1 cellular context compared by ENCODE assay signal in genomic region chr1:1361982-1362423, GRCh38.
A peak's percentile ranks its signal among the peaks of the same experiment; 100 is the strongest.
TF ChIP-seq lines count a peak whose summit lies in the region.

No MANE protein-coding gene starts in this region.

TF ChIP-seq in GM12878, 131 proteins besides CTCF, POLR2A, EP300 and RAD21:
- no peak for TF ChIP-seq ZNF24 (IDR thresholded peaks at IDR 0.05)
- TF ChIP-seq RCOR1 (conservative IDR thresholded peaks at IDR 0.05; ENCODE audit: low read depth, low read length), result no peak
- TF ChIP-seq POU2F2 (IDR thresholded peaks at IDR 0.05; ENCODE audit: borderline replicate concordance, low read depth, low read length), result 0 out of 3 replicates have a peak, but pooled peaks have one; percentile 11
- 0 out of 2 replicates have a peak, but pooled peaks have one; percentile 37 for TF ChIP-seq MLLT1 (IDR thresholded peaks at IDR 0.05)
- no peak for TF ChIP-seq CHD4 (IDR thresholded peaks at IDR 0.05)
